Comparison of ENCODE assay signal across 2 cellular contexts in genomic region chr7:39954694-39955093, GRCh38.
TF ChIP-seq lines count a peak whose summit lies in the region.

No MANE protein-coding gene starts in this region.

TF ChIP-seq in K562, 482 proteins besides CTCF, POLR2A, EP300 and RAD21:
- no peak for TF ChIP-seq POLR2G (IDR thresholded peaks at IDR 0.05; ENCODE audit: low read depth, low read length)
- no peak for TF ChIP-seq MEF2D (tag; conservative IDR thresholded peaks at IDR 0.05; ENCODE audit: low read depth)
- no peak for TF ChIP-seq SRSF3 (IDR thresholded peaks at IDR 0.05; ENCODE audit: insufficient read depth, low read length)
- TF ChIP-seq, protein P1, sequence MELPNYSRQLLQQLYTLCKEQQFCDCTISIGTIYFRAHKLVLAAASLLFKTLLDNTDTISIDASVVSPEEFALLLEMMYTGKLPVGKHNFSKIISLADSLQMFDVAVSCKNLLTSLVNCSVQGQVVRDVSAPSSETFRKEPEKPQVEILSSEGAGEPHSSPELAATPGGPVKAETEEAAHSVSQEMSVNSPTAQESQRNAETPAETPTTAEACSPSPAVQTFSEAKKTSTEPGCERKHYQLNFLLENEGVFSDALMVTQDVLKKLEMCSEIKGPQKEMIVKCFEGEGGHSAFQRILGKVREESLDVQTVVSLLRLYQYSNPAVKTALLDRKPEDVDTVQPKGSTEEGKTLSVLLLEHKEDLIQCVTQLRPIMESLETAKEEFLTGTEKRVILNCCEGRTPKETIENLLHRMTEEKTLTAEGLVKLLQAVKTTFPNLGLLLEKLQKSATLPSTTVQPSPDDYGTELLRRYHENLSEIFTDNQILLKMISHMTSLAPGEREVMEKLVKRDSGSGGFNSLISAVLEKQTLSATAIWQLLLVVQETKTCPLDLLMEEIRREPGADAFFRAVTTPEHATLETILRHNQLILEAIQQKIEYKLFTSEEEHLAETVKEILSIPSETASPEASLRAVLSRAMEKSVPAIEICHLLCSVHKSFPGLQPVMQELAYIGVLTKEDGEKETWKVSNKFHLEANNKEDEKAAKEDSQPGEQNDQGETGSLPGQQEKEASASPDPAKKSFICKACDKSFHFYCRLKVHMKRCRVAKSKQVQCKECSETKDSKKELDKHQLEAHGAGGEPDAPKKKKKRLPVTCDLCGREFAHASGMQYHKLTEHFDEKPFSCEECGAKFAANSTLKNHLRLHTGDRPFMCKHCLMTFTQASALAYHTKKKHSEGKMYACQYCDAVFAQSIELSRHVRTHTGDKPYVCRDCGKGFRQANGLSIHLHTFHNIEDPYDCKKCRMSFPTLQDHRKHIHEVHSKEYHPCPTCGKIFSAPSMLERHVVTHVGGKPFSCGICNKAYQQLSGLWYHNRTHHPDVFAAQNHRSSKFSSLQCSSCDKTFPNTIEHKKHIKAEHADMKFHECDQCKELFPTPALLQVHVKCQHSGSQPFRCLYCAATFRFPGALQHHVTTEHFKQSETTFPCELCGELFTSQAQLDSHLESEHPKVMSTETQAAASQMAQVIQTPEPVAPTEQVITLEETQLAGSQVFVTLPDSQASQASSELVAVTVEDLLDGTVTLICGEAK (IDR thresholded peaks at IDR 0.05) = no peak
- TF ChIP-seq, protein P1 (CRISPR knock-in tag; IDR thresholded peaks at IDR 0.05) = no peak
- no peak for TF ChIP-seq ZNF232 (CRISPR knock-in tag; IDR thresholded peaks at IDR 0.05)
- TF ChIP-seq ZBED1 (IDR thresholded peaks at IDR 0.05) = no peak
- no peak for TF ChIP-seq ZNF280A (IDR thresholded peaks at IDR 0.05; ENCODE audit: low read depth, partially characterized antibody)
- TF ChIP-seq ZNF134 (CRISPR knock-in tag; conservative IDR thresholded peaks at IDR 0.05) = no peak
- TF ChIP-seq SLC30A9 (CRISPR knock-in tag; IDR thresholded peaks at IDR 0.05) = no peak

TF ChIP-seq in neural cell, 6 proteins besides CTCF, POLR2A, EP300 and RAD21:
- TF ChIP-seq MXI1 (conservative IDR thresholded peaks at IDR 0.05; ENCODE audit: poor library complexity, severe bottlenecking) = no peak
- no peak for TF ChIP-seq SMC3 (conservative IDR thresholded peaks at IDR 0.05; ENCODE audit: poor library complexity)
- TF ChIP-seq POLR2AphosphoS5 (IDR thresholded peaks at IDR 0.05) = no peak
- TF ChIP-seq TAF1 (IDR thresholded peaks at IDR 0.05; ENCODE audit: low read depth) = no peak
- no peak for TF ChIP-seq EZH2 (IDR thresholded peaks at IDR 0.05; ENCODE audit: borderline replicate concordance, insufficient read depth, low read length, poor library complexity, severe bottlenecking)
- no peak for TF ChIP-seq REST (IDR thresholded peaks at IDR 0.05; ENCODE audit: borderline replicate concordance)
